In genomic region chr2:27954771-27955384, GRCh38 we compare ENCODE assay signal across 8 cellular contexts.
A peak's percentile ranks its signal among the peaks of the same experiment; 100 is the strongest.
DNase-seq lines count a peak whose midpoint lies in the region; ATAC-seq and TF ChIP-seq lines count a peak whose summit lies in the region.

No MANE protein-coding gene starts in this region.

- in situ Hi-C loops in GM23248 (cut with MboI) (no loop called here), Panc1 (cut with HindIII; ENCODE audit: low pct_unique_long_range_greater_than_20kb, low sequenced_read_pairs) (no loop called here)

- TF ChIP-seq CTCF in AG09309 (IDR thresholded peaks at IDR 0.05; ENCODE audit: control insufficient read depth, insufficient read depth, low read depth, low read length, missing control alignments) (peak; percentile 14), Panc1 (IDR thresholded peaks at IDR 0.05) (peak; percentile 37)

- peak overlapping the region; percentile 74 for H3K27ac ChIP-seq in GM23248
- H3K27ac ChIP-seq in Panc1 (ENCODE audit: low read length): peak overlapping the region; percentile 74
- H3K27ac ChIP-seq in angular gyrus (ENCODE audit: low read depth, low read length): peak overlapping the region; percentile 16

- H3K36me3 ChIP-seq in GM23248 (ENCODE audit: low read depth) (no peaks in the 10 kb centered on the region), Panc1 (ENCODE audit: control insufficient read depth, insufficient read depth, low read length) (no peaks in the 10 kb centered on the region)

- H3K4me1 ChIP-seq in GM23248 (ENCODE audit: insufficient read depth) (peaks cover 65% of the 10 kb centered on the region), Panc1 (ENCODE audit: control insufficient read depth, insufficient read depth, low read length) (peaks cover 20% of the 10 kb centered on the region)

- DNase-seq in AG09309 (ENCODE audit: low read depth) (peak; percentile 98), GM23248 (peak; percentile 95), Panc1 (ENCODE audit: low read depth, low spot score) (peak; percentile 97), iris pigment epithelial cell (ENCODE audit: low read depth) (peak; percentile 99)
- peak; percentile 27 to 51 for DNase-seq in stimulated activated CD4-positive, alpha-beta T cell treated with anti-CD3 and anti-CD28 coated beads, Interleukin-15, amount 100 ng/mL, for 48 hours (ENCODE audit: low read depth in 2 of 2)

- ATAC-seq in Panc1 (peak; percentile 83), HG03342 (IDR thresholded peaks at IDR 0.05; ENCODE audit: unreplicated experiment) (no peak), GM21447 (IDR thresholded peaks at IDR 0.05; ENCODE audit: unreplicated experiment) (no peak)

- H4K20me1 ChIP-seq in GM23248 (ENCODE audit: insufficient read depth): no peaks in the 10 kb centered on the region

- intact Hi-C loops in Panc1 (cut with micrococcal nuclease; ENCODE audit: unreplicated experiment): loop anchor here (10.0 kb wide), 1 partner anchor 440 kb away; the partner anchor contains the start of gene FOSL2

- no peaks in the 10 kb centered on the region for H3K9me3 ChIP-seq in GM23248 (ENCODE audit: low read depth)
- peaks cover 5% of the 10 kb centered on the region; the same call in 1 of the 2 replicates for H3K9me3 ChIP-seq in Panc1 (ENCODE audit: control insufficient read depth, insufficient read depth, low read depth, low read length)

- H3K4me3 ChIP-seq in AG09309 (ENCODE audit: control insufficient read depth, low read depth, low read length): no peak overlapping the region
- H3K4me3 ChIP-seq in GM23248: peak overlapping the region; percentile 18
- H3K4me3 ChIP-seq in Panc1 (ENCODE audit: low read depth in 2 of 2, low read length in 2 of 2): 0 out of 4 replicates have a peak overlapping the region, but pooled peaks of 1 of the 2 experiments have one; percentile 0

- peaks cover 33% of the 10 kb centered on the region for H3K79me2 ChIP-seq in GM23248 (ENCODE audit: insufficient read depth)

- H3K9ac ChIP-seq in GM23248: peak overlapping the region; percentile 23

- no TSS peak for BruUV-seq in Panc1 (replicated peaks; lab: Mats Ljungman, UMichigan)

- H2AFZ ChIP-seq in GM23248: no peak overlapping the region

- CTCF ChIA-PET in Panc1 (lab: Charles Lee): interaction anchor here (0.7 kb wide), 1 partner anchor 64 kb away, joined by 3 read pairs; the partner anchor contains the start of gene BABAM2

- POLR2A ChIA-PET in Panc1 (lab: Charles Lee): no interaction called here

- H3K27me3 ChIP-seq in GM23248 (replicated peaks; ENCODE audit: insufficient read depth) (no peaks in the 10 kb centered on the region), Panc1 (ENCODE audit: control insufficient read depth, insufficient read depth, low read length) (no peaks in the 10 kb centered on the region)

- WGBS in GM23248 (ENCODE audit: low coverage in 1 of 2, low lambda C conversion rate in 2 of 2, missing lambda C conversion rate in 2 of 2), 2 experiments: 0 to 2% methylated on average over 2 of the region's 2 CpGs

- H3K9me2 ChIP-seq in GM23248 (ENCODE audit: insufficient read depth): no peaks in the 10 kb centered on the region; the same call in 1 of the 2 replicates

- H3K4me2 ChIP-seq in GM23248 (ENCODE audit: unreplicated experiment): peak overlapping the region; percentile 66

- H3F3A ChIP-seq in GM23248 (ENCODE audit: insufficient read depth): peaks cover 60% of the 10 kb centered on the region

Comparison
In these comparisons a context has a peak if more than half of its experiments do, and no peak if none do; other contexts are left out.
1. DNase-seq: peak in every context shown above with its lines; median percentile 99 in iris pigment epithelial cell; 98 in AG09309; 97 in Panc1; 95 in GM23248; 39 in stimulated activated CD4-positive, alpha-beta T cell treated with anti-CD3 and anti-CD28 coated beads, Interleukin-15, amount 100 ng/mL, for 48 hours.
2. H3K27ac ChIP-seq: peak in every context shown above with its lines; median percentile 74 in GM23248; 74 in Panc1; 16 in angular gyrus.